Comparison of ENCODE assay signal across 26 cellular contexts in the genomic region with DNA sequence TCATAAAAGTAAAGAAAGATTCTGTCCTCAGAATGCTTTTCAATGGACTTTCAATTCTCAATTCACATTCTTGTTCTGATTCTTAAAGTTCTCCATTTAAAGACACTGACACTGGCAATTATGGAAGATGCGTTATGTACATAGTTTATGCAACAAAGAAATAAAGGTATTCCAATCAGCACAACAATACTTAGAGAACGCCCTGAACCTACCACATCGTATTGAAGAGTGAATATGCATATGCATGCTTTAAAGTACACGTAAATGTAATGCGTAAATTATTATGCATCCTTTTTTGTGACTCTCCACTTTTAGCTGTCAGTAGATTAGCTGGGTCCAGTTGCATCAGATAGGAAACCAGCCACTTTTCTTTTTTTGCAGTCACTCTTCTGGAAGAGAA.
"Had no signal": no experiment of that assay in that cellular context is flagged by ENCODE, and none has a peak within 500 bp of the region (broad histone marks: within the 10 kb centered on the region; RNA-seq: fewer than 3 reads in every experiment).

No MANE protein-coding gene starts in this region.

- H3K27ac Mint-ChIP-seq: dendritic cell treated with granulocyte-macrophage colony-stimulating factor and Interleukin-4, amounts not matched to agents 40 ng/mL and 50 ng/mL, for 4 days; effector memory CD8-positive, alpha-beta T cell; endodermal cell had no signal

- H3K4me1 Mint-ChIP-seq: endodermal cell had no signal

- H3K27ac ChIP-seq: coronary artery, dorsolateral prefrontal cortex, epithelial cell of prostate, esophagus muscularis mucosa, esophagus squamous epithelium, foreskin keratinocyte, gastrocnemius medialis, gastroesophageal sphincter, heart left ventricle, heart right ventricle, hepatocyte had no signal

- H3K9me3 Mint-ChIP-seq: dendritic cell treated with granulocyte-macrophage colony-stimulating factor and Interleukin-4, amounts not matched to agents 40 ng/mL and 50 ng/mL, for 4 days; effector memory CD8-positive, alpha-beta T cell; endodermal cell had no signal

- H3K36me3 ChIP-seq: esophagus muscularis mucosa, esophagus squamous epithelium, gastrocnemius medialis, gastroesophageal sphincter, heart left ventricle, heart right ventricle had no signal

- H3K4me1 ChIP-seq: esophagus muscularis mucosa, esophagus squamous epithelium, foreskin keratinocyte, gastrocnemius medialis, gastroesophageal sphincter, heart left ventricle, heart right ventricle had no signal

- H3K27me3 Mint-ChIP-seq: dendritic cell treated with granulocyte-macrophage colony-stimulating factor and Interleukin-4, amounts not matched to agents 40 ng/mL and 50 ng/mL, for 4 days had no signal

- H3K4me3 Mint-ChIP-seq: dendritic cell treated with granulocyte-macrophage colony-stimulating factor and Interleukin-4, amounts not matched to agents 40 ng/mL and 50 ng/mL, for 4 days; effector memory CD8-positive, alpha-beta T cell; endodermal cell had no signal

- H3K4me2 ChIP-seq: hepatocyte had no signal

- H3K4me3 ChIP-seq: coronary artery, dorsolateral prefrontal cortex, esophagus muscularis mucosa, esophagus squamous epithelium, gastrocnemius medialis, gastroesophageal sphincter, heart left ventricle, heart right ventricle, hepatocyte had no signal

- H3K9me3 ChIP-seq: esophagus muscularis mucosa, esophagus squamous epithelium, gastrocnemius medialis, gastroesophageal sphincter, heart left ventricle, heart right ventricle had no signal

- H3K27me3 ChIP-seq: esophagus muscularis mucosa, gastrocnemius medialis, gastroesophageal sphincter, hepatocyte had no signal

- DNase-seq: cortex of kidney; dermis blood vessel endothelial cell; dorsolateral prefrontal cortex; effector CD4-positive, alpha-beta T cell; effector CD8-positive, alpha-beta T cell; effector memory CD4-positive, alpha-beta T cell; effector memory CD8-positive, alpha-beta T cell; endodermal cell; erythroblast; esophagus squamous epithelium; foreskin fibroblast; foreskin keratinocyte; foreskin melanocyte; gastrocnemius medialis; glutamatergic neuron; head of caudate nucleus; heart left ventricle; heart right ventricle; hippocampal formation had no signal

- H3K79me2 ChIP-seq: hepatocyte had no signal

- ATAC-seq: effector memory CD8-positive, alpha-beta T cell; esophagus mucosa; foreskin keratinocyte; gastrocnemius medialis; gastroesophageal sphincter; heart left ventricle; heart right ventricle had no signal

- H2AFZ ChIP-seq: hepatocyte had no signal
